Comparison of ENCODE assay signal across 19 cellular contexts in the genomic region with DNA sequence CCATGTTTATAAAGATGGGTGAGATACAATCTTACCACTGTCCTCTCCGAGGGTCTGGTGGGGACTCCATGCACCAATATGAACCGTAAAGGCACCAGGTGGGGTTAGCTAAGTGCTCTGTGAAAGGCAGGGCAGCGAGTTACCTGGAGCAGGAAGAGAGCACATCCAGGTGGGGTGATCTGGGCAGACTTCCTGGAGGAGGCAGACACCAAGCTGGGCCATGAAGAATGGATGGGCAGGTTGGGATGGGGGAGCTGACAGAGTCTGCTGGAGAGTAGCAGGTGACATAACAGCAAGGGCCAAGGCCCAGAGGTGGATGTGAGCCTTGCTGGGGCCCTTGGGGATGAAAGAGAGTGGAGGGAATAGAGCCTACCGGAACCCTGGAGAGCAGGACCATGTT. TPM values are rescaled to one million over a fixed set of nuclear protein-coding genes. Genes with fewer than 3 reads are reported as not detected.
A peak's percentile ranks its signal among the peaks of the same experiment; 100 is the strongest.
DNase-seq lines count a peak whose midpoint lies in the region; ATAC-seq and TF ChIP-seq lines count a peak whose summit lies in the region.
"Had no signal": no experiment of that assay in that cellular context is flagged by ENCODE, and none has a peak within 500 bp of the region (broad histone marks: within the 10 kb centered on the region; RNA-seq: fewer than 3 reads in every experiment).

No MANE protein-coding gene starts in this region.

- H3K9me3 Mint-ChIP-seq in activated naive CD4-positive, alpha-beta T cell treated with anti-CD3 and anti-CD28 coated beads, Interleukin-2, amount 10 ng/mL, durations not matched to agents 7 days and 5 days: no peaks in the 10 kb centered on the region
- H3K9me3 Mint-ChIP-seq in activated naive CD4-positive, alpha-beta T cell treated with anti-CD3 and anti-CD28 coated beads for 36 hours: no peaks in the 10 kb centered on the region
- no peaks in the 10 kb centered on the region for H3K9me3 Mint-ChIP-seq in activated naive CD8-positive, alpha-beta T cell treated with anti-CD3 and anti-CD28 coated beads, Interleukin-2, amount 10 ng/mL, durations not matched to agents 7 days and 5 days
- H3K9me3 Mint-ChIP-seq in natural killer cell treated with Interleukin-12 subunit alpha and Interleukin-12 subunit beta and Interleukin-15 and Interleukin-18, amount 100 ng/mL, for 72 hours: no peaks in the 10 kb centered on the region
- no peaks in the 10 kb centered on the region for H3K9me3 Mint-ChIP-seq in activated T-cell treated with anti-CD3 and anti-CD28 coated beads, Interleukin-2, amount 50 U/mL, for 24 hours

- no peak for TF ChIP-seq CTCF in RWPE2 (IDR thresholded peaks at IDR 0.05; ENCODE audit: poor library complexity, severe bottlenecking)
- TF ChIP-seq CTCF in stomach (IDR thresholded peaks at IDR 0.05): no peak

- H3K36me3 ChIP-seq in RWPE2 (ENCODE audit: low read depth) (no peaks in the 10 kb centered on the region), stomach (peaks cover 4 to 39% (median 30%) of the 10 kb centered on the region in 4 donors)

- H3K9me3 ChIP-seq in RWPE2 (ENCODE audit: severe bottlenecking): no peaks in the 10 kb centered on the region
- H3K9me3 ChIP-seq in stomach: no peaks in the 10 kb centered on the region
- H3K9me3 ChIP-seq: BLaER1, Peyer's patch had no signal

- peaks cover 75% of the 10 kb centered on the region for H3K4me1 Mint-ChIP-seq in activated naive CD4-positive, alpha-beta T cell treated with anti-CD3 and anti-CD28 coated beads, Interleukin-2, amount 10 ng/mL, durations not matched to agents 7 days and 5 days
- H3K4me1 Mint-ChIP-seq in activated naive CD4-positive, alpha-beta T cell treated with anti-CD3 and anti-CD28 coated beads for 36 hours (ENCODE audit: low read depth): peaks cover 70% of the 10 kb centered on the region
- H3K4me1 Mint-ChIP-seq in activated naive CD8-positive, alpha-beta T cell treated with anti-CD3 and anti-CD28 coated beads, Interleukin-2, amount 10 ng/mL, durations not matched to agents 7 days and 5 days: peaks cover 68% of the 10 kb centered on the region
- peaks cover 72% of the 10 kb centered on the region in 2 donors for H3K4me1 Mint-ChIP-seq in natural killer cell treated with Interleukin-12 subunit alpha and Interleukin-12 subunit beta and Interleukin-15 and Interleukin-18, amount 100 ng/mL, for 72 hours (ENCODE audit: low read depth in 2 of 2)
- H3K4me1 Mint-ChIP-seq in activated T-cell treated with anti-CD3 and anti-CD28 coated beads, Interleukin-2, amount 50 U/mL, for 24 hours (ENCODE audit: low read depth): peaks cover 86% of the 10 kb centered on the region

- H3K27me3 ChIP-seq in RWPE2 (ENCODE audit: insufficient read depth, poor library complexity, severe bottlenecking) (no peaks in the 10 kb centered on the region), stomach (no peaks in the 10 kb centered on the region)
- H3K27me3 ChIP-seq: BLaER1, Peyer's patch had no signal

- H3K27ac ChIP-seq in RWPE2 (ENCODE audit: poor library complexity, severe bottlenecking): no peak overlapping the region
- no peak overlapping the region for H3K27ac ChIP-seq in stomach
- H3K27ac ChIP-seq: BLaER1, Peyer's patch had no signal

- H3K4me3 Mint-ChIP-seq in activated naive CD4-positive, alpha-beta T cell treated with anti-CD3 and anti-CD28 coated beads, Interleukin-2, amount 10 ng/mL, durations not matched to agents 7 days and 5 days: no peak overlapping the region
- H3K4me3 Mint-ChIP-seq in activated naive CD4-positive, alpha-beta T cell treated with anti-CD3 and anti-CD28 coated beads for 36 hours: no peak overlapping the region
- no peak overlapping the region for H3K4me3 Mint-ChIP-seq in activated naive CD8-positive, alpha-beta T cell treated with anti-CD3 and anti-CD28 coated beads, Interleukin-2, amount 10 ng/mL, durations not matched to agents 7 days and 5 days
- no peak overlapping the region for H3K4me3 Mint-ChIP-seq in natural killer cell treated with Interleukin-12 subunit alpha and Interleukin-12 subunit beta and Interleukin-15 and Interleukin-18, amount 100 ng/mL, for 72 hours
- H3K4me3 Mint-ChIP-seq in activated T-cell treated with anti-CD3 and anti-CD28 coated beads, Interleukin-2, amount 50 U/mL, for 24 hours: no peak overlapping the region

- CTCF ChIA-PET in activated naive CD4-positive, alpha-beta T cell treated with anti-CD3 and anti-CD28 coated beads, Interleukin-2, amount 10 ng/mL, durations not matched to agents 7 days and 5 days (lab: Charles Lee): no interaction called here
- CTCF ChIA-PET in activated naive CD4-positive, alpha-beta T cell treated with anti-CD3 and anti-CD28 coated beads for 36 hours (lab: Charles Lee): interaction anchor here (0.6 kb wide), 1 partner anchor 95 kb away, joined by 8 read pairs; no protein-coding TSS in a partner anchor

- POLR2A ChIA-PET in activated naive CD8-positive, alpha-beta T cell treated with anti-CD3 and anti-CD28 coated beads, Interleukin-2, amount 10 ng/mL, durations not matched to agents 7 days and 5 days (lab: Charles Lee): no interaction called here

- H3K4me3 ChIP-seq in RWPE2 (ENCODE audit: severe bottlenecking) (no peak overlapping the region), stomach (no peak overlapping the region)
- H3K4me3 ChIP-seq: BLaER1, Peyer's patch had no signal

- no peak for DNase-seq in activated naive CD4-positive, alpha-beta T cell treated with anti-CD3 and anti-CD28 coated beads, Interleukin-2, amount 10 ng/mL, durations not matched to agents 7 days and 5 days
- DNase-seq in activated naive CD4-positive, alpha-beta T cell treated with anti-CD3 and anti-CD28 coated beads for 36 hours: no peak
- DNase-seq in RWPE2 (ENCODE audit: low spot score) (peak; percentile 12), NCI-H2196 treated with DMSO at 0.1 percent for 48 hours (lab: John Stamatoyannopoulos, UW; ENCODE audit: unreplicated experiment) (no peak), stomach (no peak)
- no peak for DNase-seq in activated naive CD8-positive, alpha-beta T cell treated with anti-CD3 and anti-CD28 coated beads, Interleukin-2, amount 10 ng/mL, durations not matched to agents 7 days and 5 days
- no peak for DNase-seq in natural killer cell treated with Interleukin-12 subunit alpha and Interleukin-12 subunit beta and Interleukin-15 and Interleukin-18, amount 100 ng/mL, for 72 hours (ENCODE audit: low spot score)
- DNase-seq in activated T-cell treated with anti-CD3 and anti-CD28 coated beads, Interleukin-2, amount 50 U/mL, for 24 hours: no peak
- DNase-seq: DMS79; KG1; NCI-H1105 treated with DMSO at 0.1 percent for 48 hours; NCI-H1694; NCI-H2081 treated with DMSO at 0.1 percent for 48 hours; NCI-H510A; NCI-H748 treated with DMSO at 0.1 percent for 48 hours; NK-92 treated with Interleukin-12 subunit alpha and Interleukin-12 subunit beta, amount 100 ng/mL, for 24 hours had no signal

- H3K4me1 ChIP-seq in RWPE2 (ENCODE audit: insufficient read depth, poor library complexity, severe bottlenecking) (no peaks in the 10 kb centered on the region), stomach (peaks cover 0 to 30% (median 6%) of the 10 kb centered on the region in 4 donors)

- no peak for TF ChIP-seq EP300 in stomach (IDR thresholded peaks at IDR 0.05)

- H3K27me3 Mint-ChIP-seq in activated naive CD4-positive, alpha-beta T cell treated with anti-CD3 and anti-CD28 coated beads, Interleukin-2, amount 10 ng/mL, durations not matched to agents 7 days and 5 days: peaks cover 22% of the 10 kb centered on the region
- H3K27me3 Mint-ChIP-seq in activated naive CD4-positive, alpha-beta T cell treated with anti-CD3 and anti-CD28 coated beads for 36 hours (ENCODE audit: low read depth): no peaks in the 10 kb centered on the region
- no peaks in the 10 kb centered on the region for H3K27me3 Mint-ChIP-seq in activated naive CD8-positive, alpha-beta T cell treated with anti-CD3 and anti-CD28 coated beads, Interleukin-2, amount 10 ng/mL, durations not matched to agents 7 days and 5 days
- H3K27me3 Mint-ChIP-seq in natural killer cell treated with Interleukin-12 subunit alpha and Interleukin-12 subunit beta and Interleukin-15 and Interleukin-18, amount 100 ng/mL, for 72 hours: no peaks in the 10 kb centered on the region
- H3K27me3 Mint-ChIP-seq in activated T-cell treated with anti-CD3 and anti-CD28 coated beads, Interleukin-2, amount 50 U/mL, for 24 hours: no peaks in the 10 kb centered on the region

- WGBS in stomach, 5 donors: 83 to 95% (median 89%) methylated on average over 4 of the region's 4 CpGs

- TF ChIP-seq POLR2A in stomach (IDR thresholded peaks at IDR 0.05): no peak

- intact Hi-C loops in activated naive CD4-positive, alpha-beta T cell treated with anti-CD3 and anti-CD28 coated beads for 36 hours (cut with micrococcal nuclease): no loop called here
- intact Hi-C loops in stomach (cut with DNase I; ENCODE audit: low total_unique reads): no loop called here

- H3K27ac Mint-ChIP-seq in activated naive CD4-positive, alpha-beta T cell treated with anti-CD3 and anti-CD28 coated beads, Interleukin-2, amount 10 ng/mL, durations not matched to agents 7 days and 5 days: peak overlapping the region; percentile 71
- no peak overlapping the region for H3K27ac Mint-ChIP-seq in activated naive CD4-positive, alpha-beta T cell treated with anti-CD3 and anti-CD28 coated beads for 36 hours
- peak overlapping the region; percentile 20 for H3K27ac Mint-ChIP-seq in activated naive CD8-positive, alpha-beta T cell treated with anti-CD3 and anti-CD28 coated beads, Interleukin-2, amount 10 ng/mL, durations not matched to agents 7 days and 5 days
- H3K27ac Mint-ChIP-seq in natural killer cell treated with Interleukin-12 subunit alpha and Interleukin-12 subunit beta and Interleukin-15 and Interleukin-18, amount 100 ng/mL, for 72 hours: peak overlapping the region; percentile 90 to 91
- H3K27ac Mint-ChIP-seq in activated T-cell treated with anti-CD3 and anti-CD28 coated beads, Interleukin-2, amount 50 U/mL, for 24 hours: no peak overlapping the region

- ATAC-seq in RWPE2 (ENCODE audit: low read depth): no peak
- no peak for ATAC-seq in activated naive CD8-positive, alpha-beta T cell treated with anti-CD3 and anti-CD28 coated beads, Interleukin-2, amount 10 ng/mL, durations not matched to agents 7 days and 5 days (ENCODE audit: low read depth)
- no peak for ATAC-seq in natural killer cell treated with Interleukin-12 subunit alpha and Interleukin-12 subunit beta and Interleukin-15 and Interleukin-18, amount 100 ng/mL, for 72 hours
- ATAC-seq: Right ventricle myocardium inferior had no signal

- H3K36me3 Mint-ChIP-seq in activated naive CD4-positive, alpha-beta T cell treated with anti-CD3 and anti-CD28 coated beads, Interleukin-2, amount 10 ng/mL, durations not matched to agents 7 days and 5 days: peaks cover 13% of the 10 kb centered on the region
- H3K36me3 Mint-ChIP-seq in activated naive CD4-positive, alpha-beta T cell treated with anti-CD3 and anti-CD28 coated beads for 36 hours (ENCODE audit: low read depth): peaks cover 2% of the 10 kb centered on the region
- peaks cover 46% of the 10 kb centered on the region for H3K36me3 Mint-ChIP-seq in activated naive CD8-positive, alpha-beta T cell treated with anti-CD3 and anti-CD28 coated beads, Interleukin-2, amount 10 ng/mL, durations not matched to agents 7 days and 5 days
- H3K36me3 Mint-ChIP-seq in natural killer cell treated with Interleukin-12 subunit alpha and Interleukin-12 subunit beta and Interleukin-15 and Interleukin-18, amount 100 ng/mL, for 72 hours: peaks cover 19% of the 10 kb centered on the region
- peaks cover 61% of the 10 kb centered on the region for H3K36me3 Mint-ChIP-seq in activated T-cell treated with anti-CD3 and anti-CD28 coated beads, Interleukin-2, amount 50 U/mL, for 24 hours (ENCODE audit: low read depth)

RNA-seq across cellular contexts. Expression of a gene that starts 45.9 kb away (rescaled TPM):
- total RNA-seq in activated naive CD4-positive, alpha-beta T cell treated with anti-CD3 and anti-CD28 coated beads for 36 hours: 10 to 100 TPM; 15.8 to 16.0 TPM
- 10 to 100 TPM; 80.5 to 80.9 TPM for total RNA-seq in activated naive CD8-positive, alpha-beta T cell treated with anti-CD3 and anti-CD28 coated beads, Interleukin-2, amount 10 ng/mL, durations not matched to agents 7 days and 5 days
- 100 to 1,000 TPM; 151 to 202 TPM for total RNA-seq in natural killer cell treated with Interleukin-12 subunit alpha and Interleukin-12 subunit beta and Interleukin-15 and Interleukin-18, amount 100 ng/mL, for 72 hours
- total RNA-seq in stomach: 10 to 100 TPM in 3 of 5 donors, 1 to 10 TPM in 2; 6.2 to 47.8 (median 11.6) TPM
- 1 to 10 TPM; 5.0 to 6.2 (median 6.0) TPM for polyA plus RNA-seq in stomach

Comparison
In these comparisons a context has a peak if more than half of its experiments do, and no peak if none do; other contexts are left out.
1. H3K27ac Mint-ChIP-seq: peak in activated naive CD4-positive, alpha-beta T cell treated with anti-CD3 and anti-CD28 coated beads, Interleukin-2, amount 10 ng/mL, durations not matched to agents 7 days and 5 days (single experiment), activated naive CD8-positive, alpha-beta T cell treated with anti-CD3 and anti-CD28 coated beads, Interleukin-2, amount 10 ng/mL, durations not matched to agents 7 days and 5 days (single experiment) and natural killer cell treated with Interleukin-12 subunit alpha and Interleukin-12 subunit beta and Interleukin-15 and Interleukin-18, amount 100 ng/mL, for 72 hours (2 of 2); none in activated naive CD4-positive, alpha-beta T cell treated with anti-CD3 and anti-CD28 coated beads for 36 hours (single experiment) and activated T-cell treated with anti-CD3 and anti-CD28 coated beads, Interleukin-2, amount 50 U/mL, for 24 hours (single experiment).